ENCODE assay signal across 8 cellular contexts in genomic region chr6:31666337-31666960, GRCh38. TPM values are rescaled to one million over a fixed set of nuclear protein-coding genes. Genes with fewer than 3 reads are reported as not detected.
DNase-seq lines count a peak whose midpoint lies in the region; ATAC-seq and TF ChIP-seq lines count a peak whose summit lies in the region.

No MANE protein-coding gene starts in this region.

- H3K9me3 Mint-ChIP-seq in chondrocyte (ENCODE audit: low read depth) = no peaks in the 10 kb centered on the region
- H3K9me3 Mint-ChIP-seq in naive B cell = no peaks in the 10 kb centered on the region

- peak overlapping the region; percentile 87 for H3K4me3 Mint-ChIP-seq in chondrocyte (ENCODE audit: unreplicated experiment)
- peak overlapping the region; percentile 94 to 99 (median 97) for H3K4me3 Mint-ChIP-seq in naive B cell

- H3K27ac Mint-ChIP-seq in chondrocyte (ENCODE audit: unreplicated experiment) = peak overlapping the region; percentile 98
- H3K27ac Mint-ChIP-seq in naive B cell = peak overlapping the region; percentile 21 to 99 (median 99)

- H3K27me3 Mint-ChIP-seq in chondrocyte (ENCODE audit: low read depth) (no peaks in the 10 kb centered on the region), naive B cell (no peaks in the 10 kb centered on the region)

- ATAC-seq in naive B cell (ENCODE audit: low read depth in 2 of 2) (no peak), GM21619 (IDR thresholded peaks at IDR 0.05; ENCODE audit: unreplicated experiment) (no peak), GM18505 (IDR thresholded peaks at IDR 0.05; ENCODE audit: unreplicated experiment) (no peak)

- no peak for DNase-seq in AG09309 (ENCODE audit: low read depth)
- no peak for DNase-seq in Jurkat, Clone E6-1 (ENCODE audit: low read depth, low spot score)
- DNase-seq in chondrocyte (ENCODE audit: low spot score) = no peak
- no peak for DNase-seq in naive B cell
- no peak for DNase-seq in DMS53 treated with DMSO at 0.1 percent for 48 hours (lab: John Stamatoyannopoulos, UW; ENCODE audit: unreplicated experiment)
- no peak for DNase-seq in T1000 (lab: John Stamatoyannopoulos, UW)

- no peak for TF ChIP-seq POLR2A in GM18505 (IDR thresholded peaks at IDR 0.05; ENCODE audit: borderline replicate concordance, extremely low read depth, insufficient read depth, insufficient read length)

- H3K4me1 Mint-ChIP-seq in chondrocyte (ENCODE audit: low read depth) (peaks cover 41% of the 10 kb centered on the region), naive B cell (peaks cover 45 to 73% (median 55%) of the 10 kb centered on the region in 3 donors)

- TF ChIP-seq CTCF in AG09309 (IDR thresholded peaks at IDR 0.05; ENCODE audit: control insufficient read depth, insufficient read depth, low read depth, low read length, missing control alignments) = no peak
- TF ChIP-seq CTCF in chondrocyte (IDR thresholded peaks at IDR 0.05) = no peak

- H3K36me3 Mint-ChIP-seq in chondrocyte (ENCODE audit: low read depth) (peaks cover 30% of the 10 kb centered on the region), naive B cell (peaks cover 4 to 26% of the 10 kb centered on the region in 2 donors)

- H3K4me3 ChIP-seq in AG09309 (ENCODE audit: control insufficient read depth, low read depth, low read length) = peak overlapping the region; percentile 95
- peak overlapping the region; percentile 98 for H3K4me3 ChIP-seq in Jurkat, Clone E6-1 (ENCODE audit: low read length)

RNA-seq across cellular contexts. Expression of gene CSNK2B, which starts 0.6 kb away (rescaled TPM):
- 439 TPM for polyA plus RNA-seq in Jurkat, Clone E6-1 (2012; ENCODE audit: insufficient read depth, insufficient read length)
- 116 to 126 TPM (median 122 TPM) in 3 replicates for total RNA-seq in chondrocyte
- 100 to 1,000 TPM; 279 to 299 (median 286) TPM for polyA plus RNA-seq in naive B cell (ENCODE audit: low read depth in 6 of 6)

RNA-seq across cellular contexts. Expression of gene GPANK1, which starts 1.7 kb away (rescaled TPM):
- 38.1 TPM for polyA plus RNA-seq in Jurkat, Clone E6-1 (2012; ENCODE audit: insufficient read depth, insufficient read length)
- total RNA-seq in chondrocyte = 12.0 to 15.4 TPM (median 13.9 TPM) in 3 replicates
- 10 to 100 TPM; 18.5 to 27.8 (median 23.5) TPM for polyA plus RNA-seq in naive B cell (ENCODE audit: low read depth in 6 of 6)

RNA-seq across cellular contexts. Expression of gene LY6G5B, which starts 3.3 kb away (rescaled TPM):
- 15.8 TPM for polyA plus RNA-seq in Jurkat, Clone E6-1 (2012; ENCODE audit: insufficient read depth, insufficient read length)
- total RNA-seq in chondrocyte = 10.2 to 14.3 TPM (median 11.7 TPM) in 3 replicates
- polyA plus RNA-seq in naive B cell (ENCODE audit: low read depth in 6 of 6) = under 1 TPM in 3 of 6 donors, not detected in 3; 0.23 to 0.87 (median 0.50) TPM

RNA-seq across cellular contexts. Expression of gene C6orf47, which starts 5.9 kb away (rescaled TPM):
- 11.7 TPM for polyA plus RNA-seq in Jurkat, Clone E6-1 (2012; ENCODE audit: insufficient read depth, insufficient read length)
- total RNA-seq in chondrocyte = 19.1 to 20.3 TPM (median 20.2 TPM) in 3 replicates
- 10 to 100 TPM; 16.8 to 39.9 (median 28.4) TPM for polyA plus RNA-seq in naive B cell (ENCODE audit: low read depth in 6 of 6)

RNA-seq across cellular contexts. Expression of gene APOM, which starts 10.8 kb away (rescaled TPM):
- 4.2 TPM for polyA plus RNA-seq in Jurkat, Clone E6-1 (2012; ENCODE audit: insufficient read depth, insufficient read length)
- total RNA-seq in chondrocyte = 0.85 to 1.2 TPM in 2 of 3 replicates, not detected in the other
- 10 to 100 TPM in 4 of 6 donors, 1 to 10 TPM in 2; 7.6 to 19.6 (median 13.7) TPM for polyA plus RNA-seq in naive B cell (ENCODE audit: low read depth in 6 of 6)
